Comparison of ENCODE assay signal across 33 cellular contexts in genomic region chr12:66335746-66336145, GRCh38.
"Had no signal": no experiment of that assay in that cellular context is flagged by ENCODE, and none has a peak within 500 bp of the region (broad histone marks: within the 10 kb centered on the region; RNA-seq: fewer than 3 reads in every experiment).

No MANE protein-coding gene starts in this region.

- DNase-seq: Karpas-422, Kasumi-1, MG63, MM.1S, MV-4-11, NCI-H1048, NCI-H1092, NCI-H1092 treated with DMSO at 0.1 percent for 48 hours, NCI-H1105, NCI-H1105 treated with DMSO at 0.1 percent for 48 hours, NCI-H1417, NCI-H1417 treated with DMSO at 0.1 percent for 48 hours, NCI-H1436, NCI-H1436 treated with DMSO at 0.1 percent for 48 hours, NCI-H146, NCI-H1694, NCI-H1694 treated with DMSO at 0.1 percent for 48 hours, NCI-H187, NCI-H187 treated with DMSO at 0.1 percent for 48 hours, NCI-H1930, NCI-H2029, NCI-H2029 treated with DMSO at 0.1 percent for 48 hours, NCI-H2081, NCI-H2081 treated with DMSO at 0.1 percent for 48 hours, NCI-H2107, NCI-H2171, NCI-H2171 treated with DMSO at 0.1 percent for 48 hours, NCI-H2227 treated with DMSO at 0.1 percent for 48 hours, NCI-H226, NCI-H345, NCI-H446, NCI-H446 treated with DMSO at 0.1 percent for 48 hours, NCI-H510A had no signal
